ENCODE assay signal across 34 cellular contexts in genomic region chr6:164062872-164063271, GRCh38.
"Had no signal": no experiment of that assay in that cellular context is flagged by ENCODE, and none has a peak within 500 bp of the region (broad histone marks: within the 10 kb centered on the region; RNA-seq: fewer than 3 reads in every experiment).

No MANE protein-coding gene starts in this region.

- DNase-seq: Karpas-422, Kasumi-1, MG63, MM.1S, MV-4-11, NCI-H1048, NCI-H1092, NCI-H1092 treated with DMSO at 0.1 percent for 48 hours, NCI-H1105, NCI-H1105 treated with DMSO at 0.1 percent for 48 hours, NCI-H1417, NCI-H1417 treated with DMSO at 0.1 percent for 48 hours, NCI-H1436, NCI-H1436 treated with DMSO at 0.1 percent for 48 hours, NCI-H146, NCI-H1694, NCI-H1694 treated with DMSO at 0.1 percent for 48 hours, NCI-H187, NCI-H187 treated with DMSO at 0.1 percent for 48 hours, NCI-H1930, NCI-H2029, NCI-H2029 treated with DMSO at 0.1 percent for 48 hours, NCI-H2081 treated with DMSO at 0.1 percent for 48 hours, NCI-H2107, NCI-H2171, NCI-H2171 treated with DMSO at 0.1 percent for 48 hours, NCI-H2227 treated with DMSO at 0.1 percent for 48 hours, NCI-H226, NCI-H345, NCI-H446, NCI-H446 treated with DMSO at 0.1 percent for 48 hours, NCI-H510A, NCI-H510A treated with DMSO at 0.1 percent for 48 hours, NCI-H524 had no signal

- H3K36me3 ChIP-seq: MG63 had no signal

- H3K4me3 ChIP-seq: MG63 had no signal

- H3K9me3 ChIP-seq: MG63 had no signal

- H3K27me3 ChIP-seq: MG63 had no signal
